ENCODE assay signal across 9 cellular contexts in genomic region chr1:67687649-67688048, GRCh38. TPM values are rescaled to one million over a fixed set of nuclear protein-coding genes. Genes with fewer than 3 reads are reported as not detected.
DNase-seq lines count a peak whose midpoint lies in the region; ATAC-seq and TF ChIP-seq lines count a peak whose summit lies in the region.
"Had no signal": no experiment of that assay in that cellular context is flagged by ENCODE, and none has a peak within 500 bp of the region (broad histone marks: within the 10 kb centered on the region; RNA-seq: fewer than 3 reads in every experiment).

No MANE protein-coding gene starts in this region.

- no peak for DNase-seq in activated T-cell treated with anti-CD3 and anti-CD28 coated beads, Interleukin-2, amount 50 U/mL, for 4 hours
- DNase-seq in activated T-cell treated with anti-CD3 and anti-CD28 coated beads for 4 hours (no peak), SJSA1 (ENCODE audit: low read depth in 1 of 2, low spot score in 2 of 2) (peak; percentile 51 to 60), esophagus squamous epithelium (lab: John Stamatoyannopoulos, UW) (no peak)
- no peak for DNase-seq in stimulated activated CD4-positive, alpha-beta T cell treated with anti-CD3 and anti-CD28 coated beads, Interleukin-15, amount 100 ng/mL, for 24 hours
- DNase-seq: DMS79 had no signal

- no peak for TF ChIP-seq CTCF in esophagus squamous epithelium (IDR thresholded peaks at IDR 0.05)

- H3K27me3 Mint-ChIP-seq in activated T-cell treated with anti-CD3 and anti-CD28 coated beads, Interleukin-2, amount 50 U/mL, for 4 hours (ENCODE audit: low read depth) = no peaks in the 10 kb centered on the region

- H3K4me1 ChIP-seq in SJSA1 (replicated peaks) (peaks cover 38% of the 10 kb centered on the region), esophagus squamous epithelium (peaks cover 19 to 44% (median 22%) of the 10 kb centered on the region in 3 donors), subcutaneous abdominal adipose tissue (ENCODE audit: control insufficient read depth in 5 of 5, insufficient read depth in 5 of 5, low read length in 5 of 5) (peaks cover 4 to 41% (median 23%) of the 10 kb centered on the region in 5 donors)

- H3K36me3 ChIP-seq in SJSA1 (peaks cover 58% of the 10 kb centered on the region), esophagus squamous epithelium (peaks cover 6 to 27% (median 9%) of the 10 kb centered on the region in 3 donors), subcutaneous abdominal adipose tissue (ENCODE audit: control insufficient read depth in 5 of 5, insufficient read depth in 5 of 5, low read length in 5 of 5) (peaks cover 0 to 23% (median 14%) of the 10 kb centered on the region in 5 donors)

- no peak for TF ChIP-seq POLR2A in esophagus squamous epithelium (IDR thresholded peaks at IDR 0.05)

- no peaks in the 10 kb centered on the region for H3K9me3 Mint-ChIP-seq in activated T-cell treated with anti-CD3 and anti-CD28 coated beads, Interleukin-2, amount 50 U/mL, for 4 hours

- H3K27me3 ChIP-seq in SJSA1 (replicated peaks) (no peaks in the 10 kb centered on the region), esophagus squamous epithelium (no peaks in the 10 kb centered on the region), subcutaneous abdominal adipose tissue (ENCODE audit: control insufficient read depth in 5 of 5, insufficient read depth in 4 of 5, low read length in 5 of 5) (no peaks in the 10 kb centered on the region)

- H3K36me3 Mint-ChIP-seq in activated T-cell treated with anti-CD3 and anti-CD28 coated beads, Interleukin-2, amount 50 U/mL, for 4 hours (ENCODE audit: insufficient read depth) = peaks cover 25% of the 10 kb centered on the region

- WGBS in esophagus squamous epithelium, 2 donors = 28 to 57% methylated on average over 4 of the region's 4 CpGs

- H3K4me3 ChIP-seq in SJSA1 (peak overlapping the region; percentile 91), esophagus squamous epithelium (peak overlapping the region in 3 of 4 donors; percentile 77 to 92 (median 84)), subcutaneous abdominal adipose tissue (ENCODE audit: low read depth in 1 of 5, low read length in 5 of 5) (peak overlapping the region in 1 of 5 donors; percentile 40)

- H3K27ac ChIP-seq in SJSA1 (peak overlapping the region; percentile 80), esophagus squamous epithelium (peak overlapping the region in 3 of 4 donors; percentile 8 to 99 (median 97)), subcutaneous abdominal adipose tissue (ENCODE audit: low read depth, low read length) (peak overlapping the region; percentile 97)

- 0 out of 2 replicates have a peak, but pooled peaks cover 3% of the 10 kb centered on the region for H3K9me3 ChIP-seq in SJSA1 (replicated peaks)
- no peaks in the 10 kb centered on the region for H3K9me3 ChIP-seq in esophagus squamous epithelium
- H3K9me3 ChIP-seq in subcutaneous abdominal adipose tissue (ENCODE audit: control insufficient read depth in 5 of 5, low read length in 5 of 5) = no peaks in the 10 kb centered on the region

- no peak for ATAC-seq in activated T-cell treated with anti-CD3 and anti-CD28 coated beads, Interleukin-2, amount 50 U/mL, for 4 hours
- ATAC-seq in HG02759 (IDR thresholded peaks at IDR 0.05; ENCODE audit: unreplicated experiment) (no peak), HG02678 (IDR thresholded peaks at IDR 0.05; ENCODE audit: unreplicated experiment) (no peak)

- peak overlapping the region; percentile 96 for H3K4me3 Mint-ChIP-seq in activated T-cell treated with anti-CD3 and anti-CD28 coated beads, Interleukin-2, amount 50 U/mL, for 4 hours

- peaks cover 40% of the 10 kb centered on the region for H3K4me1 Mint-ChIP-seq in activated T-cell treated with anti-CD3 and anti-CD28 coated beads, Interleukin-2, amount 50 U/mL, for 4 hours (ENCODE audit: low read depth)

- H3K9ac ChIP-seq in subcutaneous abdominal adipose tissue (ENCODE audit: low read length in 5 of 5) = peak overlapping the region in 1 of 5 donors; percentile 91

- intact Hi-C loops in esophagus squamous epithelium (cut with DNase I) = loop anchor here (2.0 to 10.0 kb wide), 3 partner anchors 63 to 147 kb away; partner anchors contain the start of gene GNG12

RNA-seq across cellular contexts. Expression of gene GADD45A, which starts 2.6 kb away (rescaled TPM):
- 10 to 100 TPM; 49.7 to 91.5 (median 56.9) TPM for total RNA-seq in activated T-cell treated with anti-CD3 and anti-CD28 coated beads, Interleukin-2, amount 50 U/mL, for 4 hours
- total RNA-seq in SJSA1 (2014; rRNA removed; shearing (Covaris generic)) = 63.1 and 125 TPM in 2 replicates
- 10 to 100 TPM; 35.2 to 62.6 (median 46.5) TPM for total RNA-seq in esophagus squamous epithelium

Comparison
In these comparisons a context has a peak if more than half of its experiments do, and no peak if none do; other contexts are left out.
1. DNase-seq: peak in SJSA1 (2 of 2); none in activated T-cell treated with anti-CD3 and anti-CD28 coated beads, Interleukin-2, amount 50 U/mL, for 4 hours (single experiment), activated T-cell treated with anti-CD3 and anti-CD28 coated beads for 4 hours (single experiment), esophagus squamous epithelium (single experiment) and stimulated activated CD4-positive, alpha-beta T cell treated with anti-CD3 and anti-CD28 coated beads, Interleukin-15, amount 100 ng/mL, for 24 hours (single experiment).
2. Peak in every context shown above with its lines, with median percentiles within 50 percentile points of each other: H3K27ac ChIP-seq.